ENCODE assay signal across 1 cellular context in genomic region chr17:43014020-43014615, GRCh38.
A peak's percentile ranks its signal among the peaks of the same experiment; 100 is the strongest.
TF ChIP-seq lines count a peak whose summit lies in the region.

No MANE protein-coding gene starts in this region.

TF ChIP-seq in GM23338, 12 proteins besides CTCF, POLR2A, EP300 and RAD21:
- TF ChIP-seq REST (IDR thresholded peaks at IDR 0.05; ENCODE audit: unreplicated experiment) (no peak), POLR2AphosphoS5 (IDR thresholded peaks at IDR 0.05; ENCODE audit: low read depth) (peak; percentile 29; the same call in 1 of the 2 replicates), ZNF331 (CRISPR knock-in tag; IDR thresholded peaks at IDR 0.05; ENCODE audit: low read depth) (no peak), EZH2phosphoT487 (IDR thresholded peaks at IDR 0.05; ENCODE audit: unreplicated experiment) (no peak), ETS1 (IDR thresholded peaks at IDR 0.05) (no peak)
